In the genomic region with DNA sequence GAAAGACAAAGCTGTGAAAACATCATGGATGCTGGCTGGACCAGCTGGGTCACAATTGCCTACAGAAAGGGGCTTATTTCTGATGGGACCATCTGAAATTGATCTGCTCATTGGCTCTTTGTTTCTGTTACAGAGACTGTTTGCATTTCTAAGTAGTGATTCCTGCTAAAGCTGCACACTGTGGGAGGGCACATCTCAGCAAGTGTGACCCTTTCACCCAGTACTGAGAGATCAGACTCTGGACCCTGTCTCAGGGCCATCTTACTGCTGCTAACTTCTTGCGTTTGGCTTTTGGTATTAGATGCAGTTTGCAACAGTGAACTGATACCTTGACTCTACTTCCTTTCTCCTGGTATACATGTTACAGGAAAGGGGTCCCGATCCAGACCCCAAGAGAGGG, we compare ENCODE assay signal across 28 cellular contexts. TPM values are rescaled to one million over a fixed set of nuclear protein-coding genes. Genes with fewer than 3 reads are reported as not detected.
A peak's percentile ranks its signal among the peaks of the same experiment; 100 is the strongest.
DNase-seq lines count a peak whose midpoint lies in the region; ATAC-seq, FAIRE-seq and TF ChIP-seq lines count a peak whose summit lies in the region.
"Had no signal": no experiment of that assay in that cellular context is flagged by ENCODE, and none has a peak within 500 bp of the region (broad histone marks: within the 10 kb centered on the region; RNA-seq: fewer than 3 reads in every experiment).

No MANE protein-coding gene starts in this region.

- no peaks in the 10 kb centered on the region for H3K79me1 ChIP-seq in trophoblast cell (ENCODE audit: low read length)

- H3K27me3 ChIP-seq in astrocyte (ENCODE audit: insufficient read depth, low read length) (no peaks in the 10 kb centered on the region), trophoblast cell (ENCODE audit: insufficient read depth, low read length) (no peaks in the 10 kb centered on the region)

- H3K27ac Mint-ChIP-seq in astrocyte (ENCODE audit: unreplicated experiment) = peak overlapping the region; percentile 23
- no peak overlapping the region for H3K27ac Mint-ChIP-seq in activated naive CD4-positive, alpha-beta T cell treated with anti-CD3 and anti-CD28 coated beads, Interleukin-2, amount 50 U/mL, for 72 hours
- H3K27ac Mint-ChIP-seq: B cell; CD8-positive, alpha-beta T cell; H9; IgD-negative memory B cell had no signal

- H3K9me3 ChIP-seq in astrocyte (ENCODE audit: insufficient read depth, low read depth, low read length) = no peaks in the 10 kb centered on the region
- no peaks in the 10 kb centered on the region for H3K9me3 ChIP-seq in trophoblast cell (ENCODE audit: insufficient read depth, low read depth, low read length)
- H3K9me3 ChIP-seq: Caco-2 had no signal

- no peak overlapping the region for H3K18ac ChIP-seq in trophoblast cell (ENCODE audit: low read length)

- H3K23ac ChIP-seq in trophoblast cell (ENCODE audit: low read length) = no peak overlapping the region

- no peaks in the 10 kb centered on the region for H3K4me1 ChIP-seq in astrocyte (ENCODE audit: insufficient read depth, low read length)
- H3K4me1 ChIP-seq in trophoblast cell (ENCODE audit: control insufficient read depth in 1 of 2, insufficient read depth in 2 of 2, low read length in 2 of 2) = peaks cover 0 to 3% of the 10 kb centered on the region in 2 experiments
- H3K4me1 ChIP-seq: Caco-2 had no signal

- H3K4me3 Mint-ChIP-seq in astrocyte (ENCODE audit: unreplicated experiment) = no peak overlapping the region
- H3K4me3 Mint-ChIP-seq: B cell; CD8-positive, alpha-beta T cell; H9 had no signal

- H3K9ac ChIP-seq in astrocyte (ENCODE audit: low read length) (no peak overlapping the region), trophoblast cell (ENCODE audit: low read length) (peak overlapping the region; percentile 53)

- no peaks in the 10 kb centered on the region for H3K79me2 ChIP-seq in astrocyte (ENCODE audit: insufficient read depth, low read length)
- no peaks in the 10 kb centered on the region for H3K79me2 ChIP-seq in trophoblast cell (ENCODE audit: control insufficient read depth, insufficient read depth, low read length, poor library complexity)

- H3K4me2 ChIP-seq in astrocyte (ENCODE audit: low read length) (no peak overlapping the region), trophoblast cell (ENCODE audit: low read length) (no peak overlapping the region)

- DNase-seq in astrocyte (ENCODE audit: low read depth) (no peak), left lobe of liver (ENCODE audit: low spot score) (no peak), trophoblast cell (no peak), SHP77 (lab: John Stamatoyannopoulos, UW) (no peak)
- no peak for DNase-seq in activated naive CD4-positive, alpha-beta T cell treated with anti-CD3 and anti-CD28 coated beads, Interleukin-2, amount 50 U/mL, for 72 hours (ENCODE audit: low spot score in 2 of 2)
- DNase-seq: Caco-2; CD8-positive, alpha-beta T cell; DMS79; EL; GF-D8; H9; NCI-H1092 treated with DMSO at 0.1 percent for 48 hours; NCI-H1436; NCI-H187; NCI-H2081 treated with DMSO at 0.1 percent for 48 hours; NCI-H2171; NCI-H226; NCI-H510A; NCI-H69; SHP77 treated with DMSO at 0.1 percent for 48 hours had no signal

- H3K27me3 Mint-ChIP-seq in astrocyte (ENCODE audit: low read depth, unreplicated experiment) = no peaks in the 10 kb centered on the region
- H3K27me3 Mint-ChIP-seq: B cell, IgD-negative memory B cell had no signal

- H2BK5ac ChIP-seq in trophoblast cell (ENCODE audit: low read depth, low read length, poor library complexity) = no peak overlapping the region

- peaks cover 4% of the 10 kb centered on the region for H3K4me1 Mint-ChIP-seq in astrocyte (ENCODE audit: low read depth, unreplicated experiment)
- H3K4me1 Mint-ChIP-seq: H9 had no signal

- H4K8ac ChIP-seq in trophoblast cell (ENCODE audit: low read depth, low read length) = no peak overlapping the region

- no peak for FAIRE-seq in astrocyte (lab: Jason Lieb, UNC)
- FAIRE-seq: GM12891, GM19239 had no signal

- no peak overlapping the region for H3K4ac ChIP-seq in trophoblast cell (ENCODE audit: low read depth, low read length)

- H2AK5ac ChIP-seq in trophoblast cell (ENCODE audit: low read length) = no peak overlapping the region

- H3K14ac ChIP-seq in trophoblast cell (ENCODE audit: low read length) = no peak overlapping the region

- H2AFZ ChIP-seq in astrocyte (ENCODE audit: low read depth, low read length) (no peak overlapping the region), trophoblast cell (ENCODE audit: insufficient read depth, low read length, poor library complexity) (no peak overlapping the region)

- H3K27ac ChIP-seq in astrocyte (ENCODE audit: low read depth, low read length) = no peak overlapping the region
- H3K27ac ChIP-seq in trophoblast cell (ENCODE audit: low read depth, low read length) = no peak overlapping the region
- H3K27ac ChIP-seq: C4-2B, RWPE1 had no signal

- WGBS in trophoblast cell (ENCODE audit: extremely low coverage, insufficient coverage, insufficient read length) = no CpG with 5 or more reads among the region's 2 CpGs

- no peaks in the 10 kb centered on the region for H3K36me3 Mint-ChIP-seq in astrocyte (ENCODE audit: low read depth, unreplicated experiment)
- no peaks in the 10 kb centered on the region for H3K36me3 Mint-ChIP-seq in activated naive CD4-positive, alpha-beta T cell treated with anti-CD3 and anti-CD28 coated beads, Interleukin-2, amount 50 U/mL, for 72 hours
- H3K36me3 Mint-ChIP-seq: CD8-positive, alpha-beta T cell; IgD-negative memory B cell had no signal

- no peak overlapping the region for H2BK120ac ChIP-seq in trophoblast cell (ENCODE audit: insufficient read depth, low read length, poor library complexity)

- peak; percentile 19 for ATAC-seq in left lobe of liver
- ATAC-seq in activated naive CD4-positive, alpha-beta T cell treated with anti-CD3 and anti-CD28 coated beads, Interleukin-2, amount 50 U/mL, for 72 hours = no peak
- ATAC-seq in GM18873 (IDR thresholded peaks at IDR 0.05; ENCODE audit: low FRiP score, unreplicated experiment) = no peak
- ATAC-seq in GM18870 (IDR thresholded peaks at IDR 0.05; ENCODE audit: unreplicated experiment) = no peak
- ATAC-seq: CD8-positive, alpha-beta T cell had no signal

- H3K9me3 Mint-ChIP-seq in astrocyte (ENCODE audit: unreplicated experiment) = peaks cover 9% of the 10 kb centered on the region
- H3K9me3 Mint-ChIP-seq in activated naive CD4-positive, alpha-beta T cell treated with anti-CD3 and anti-CD28 coated beads, Interleukin-2, amount 50 U/mL, for 72 hours = peaks cover 0 to 4% of the 10 kb centered on the region in 2 donors
- H3K9me3 Mint-ChIP-seq: CD8-positive, alpha-beta T cell had no signal

- H4K12ac ChIP-seq in trophoblast cell (ENCODE audit: low read depth, low read length) = no peak overlapping the region

- no peaks in the 10 kb centered on the region for H3K36me3 ChIP-seq in astrocyte (ENCODE audit: insufficient read depth, low read length)
- H3K36me3 ChIP-seq in trophoblast cell (ENCODE audit: control insufficient read depth in 1 of 2, insufficient read depth in 2 of 2, low read length in 2 of 2) = no peaks in the 10 kb centered on the region

- no peak overlapping the region for H3K4me3 ChIP-seq in astrocyte (ENCODE audit: insufficient read depth, low read depth, low read length)
- H3K4me3 ChIP-seq in trophoblast cell (ENCODE audit: low read depth, low read length) = no peak overlapping the region

- no peak for TF ChIP-seq CTCF in astrocyte (IDR thresholded peaks at IDR 0.05; ENCODE audit: insufficient read depth, low read depth, low read length)

- no peak overlapping the region for H2BK12ac ChIP-seq in trophoblast cell (ENCODE audit: low read length)

- no peaks in the 10 kb centered on the region for H4K20me1 ChIP-seq in astrocyte (ENCODE audit: insufficient read depth, low read length)

- no peak overlapping the region for H4K91ac ChIP-seq in trophoblast cell (ENCODE audit: low read depth, low read length)

RNA-seq across cellular contexts. Expression of gene KDM4C, which starts 24.5 kb away (rescaled TPM):
- total RNA-seq in astrocyte (16.2 and 18.2 TPM in 2 replicates), left lobe of liver (15.8 TPM)
- polyA plus RNA-seq in trophoblast cell (2013) = 5.9 and 6.3 TPM in 2 replicates
- total RNA-seq in activated naive CD4-positive, alpha-beta T cell treated with anti-CD3 and anti-CD28 coated beads, Interleukin-2, amount 50 U/mL, for 72 hours = 10 to 100 TPM; 45.4 to 59.9 TPM
